ENCODE assay signal across 9 cellular contexts in genomic region chr12:108630481-108631207, GRCh38. TPM values are rescaled to one million over a fixed set of nuclear protein-coding genes. Genes with fewer than 3 reads are reported as not detected.
DNase-seq lines count a peak whose midpoint lies in the region; ATAC-seq and TF ChIP-seq lines count a peak whose summit lies in the region.
"Had no signal": no experiment of that assay in that cellular context is flagged by ENCODE, and none has a peak within 500 bp of the region (broad histone marks: within the 10 kb centered on the region; RNA-seq: fewer than 3 reads in every experiment).

No MANE protein-coding gene starts in this region.

- peaks cover 41% of the 10 kb centered on the region for H3K36me3 Mint-ChIP-seq in activated naive CD8-positive, alpha-beta T cell treated with anti-CD3 and anti-CD28 coated beads, Interleukin-2, amount 10 ng/mL, durations not matched to agents 7 days and 5 days
- H3K36me3 Mint-ChIP-seq in mesothelial cell of epicardium = no peaks in the 10 kb centered on the region

- H3K27me3 Mint-ChIP-seq in activated naive CD8-positive, alpha-beta T cell treated with anti-CD3 and anti-CD28 coated beads, Interleukin-2, amount 10 ng/mL, durations not matched to agents 7 days and 5 days = no peaks in the 10 kb centered on the region
- no peaks in the 10 kb centered on the region for H3K27me3 Mint-ChIP-seq in mesothelial cell of epicardium (ENCODE audit: low read depth)

- TF ChIP-seq CTCF in mesothelial cell of epicardium (IDR thresholded peaks at IDR 0.05; ENCODE audit: unreplicated experiment) = no peak

- no peaks in the 10 kb centered on the region for H3K9me3 Mint-ChIP-seq in activated naive CD8-positive, alpha-beta T cell treated with anti-CD3 and anti-CD28 coated beads, Interleukin-2, amount 10 ng/mL, durations not matched to agents 7 days and 5 days
- H3K9me3 Mint-ChIP-seq in mesothelial cell of epicardium = no peaks in the 10 kb centered on the region

- H3K27ac Mint-ChIP-seq in activated naive CD8-positive, alpha-beta T cell treated with anti-CD3 and anti-CD28 coated beads, Interleukin-2, amount 10 ng/mL, durations not matched to agents 7 days and 5 days = peak overlapping the region; percentile 100
- H3K27ac Mint-ChIP-seq in mesothelial cell of epicardium = peak overlapping the region; percentile 94

- POLR2A ChIA-PET in activated naive CD8-positive, alpha-beta T cell treated with anti-CD3 and anti-CD28 coated beads, Interleukin-2, amount 10 ng/mL, durations not matched to agents 7 days and 5 days (lab: Charles Lee) = interaction anchor here (0.6 to 10.8 kb wide), 9 partner anchors 10 to 1365 kb away, joined by 3 to 156 read pairs (median 7); partner anchors contain the start of genes GIT2, ISCU, SART3 and SSH1

- ATAC-seq in activated naive CD8-positive, alpha-beta T cell treated with anti-CD3 and anti-CD28 coated beads, Interleukin-2, amount 10 ng/mL, durations not matched to agents 7 days and 5 days (ENCODE audit: low read depth) = no peak
- ATAC-seq in HG02973 (IDR thresholded peaks at IDR 0.05; ENCODE audit: unreplicated experiment) (no peak), HG02759 (IDR thresholded peaks at IDR 0.05; ENCODE audit: unreplicated experiment) (no peak)

- DNase-seq in AG08395 (ENCODE audit: low spot score) (peak; percentile 86), HUDEP-2 (lab: John Stamatoyannopoulos, UW; ENCODE audit: unreplicated experiment in 76 of 76) (peak in 48 of 76 experiments; percentile 4 to 59 (median 32)), mesothelial cell of epicardium (ENCODE audit: low spot score in 2 of 2, unreplicated experiment in 2 of 2) (no peak), kidney glomerular epithelial cell (lab: John Stamatoyannopoulos, UW) (no peak), NCI-H526 (lab: John Stamatoyannopoulos, UW) (no peak)
- no peak for DNase-seq in activated naive CD8-positive, alpha-beta T cell treated with anti-CD3 and anti-CD28 coated beads, Interleukin-2, amount 10 ng/mL, durations not matched to agents 7 days and 5 days
- DNase-seq: NCI-H2171 had no signal

- peak overlapping the region; percentile 100 for H3K4me3 Mint-ChIP-seq in activated naive CD8-positive, alpha-beta T cell treated with anti-CD3 and anti-CD28 coated beads, Interleukin-2, amount 10 ng/mL, durations not matched to agents 7 days and 5 days
- H3K4me3 Mint-ChIP-seq in mesothelial cell of epicardium = no peak overlapping the region

- peaks cover 43% of the 10 kb centered on the region for H3K4me1 Mint-ChIP-seq in activated naive CD8-positive, alpha-beta T cell treated with anti-CD3 and anti-CD28 coated beads, Interleukin-2, amount 10 ng/mL, durations not matched to agents 7 days and 5 days
- H3K4me1 Mint-ChIP-seq in mesothelial cell of epicardium = peaks cover 33% of the 10 kb centered on the region

RNA-seq across cellular contexts. Expression of gene SELPLG, which starts 3.0 kb away (rescaled TPM):
- total RNA-seq in activated naive CD8-positive, alpha-beta T cell treated with anti-CD3 and anti-CD28 coated beads, Interleukin-2, amount 10 ng/mL, durations not matched to agents 7 days and 5 days = 100 to 1,000 TPM; 159 to 163 TPM
- total RNA-seq in mesothelial cell of epicardium = 0.33 to 0.47 TPM in 2 of 3 replicates, not detected in the other

RNA-seq across cellular contexts. Expression of gene TMEM119, which starts 32.8 kb away (rescaled TPM):
- total RNA-seq in activated naive CD8-positive, alpha-beta T cell treated with anti-CD3 and anti-CD28 coated beads, Interleukin-2, amount 10 ng/mL, durations not matched to agents 7 days and 5 days = under 1 TPM; 0.11 to 0.48 TPM
- 37.6 to 43.2 TPM (median 41.2 TPM) in 3 replicates for total RNA-seq in mesothelial cell of epicardium

Comparison
In these comparisons a context has a peak if more than half of its experiments do, and no peak if none do; other contexts are left out.
1. DNase-seq: peak in AG08395 (single experiment) and HUDEP-2 (48 of 76); none in activated naive CD8-positive, alpha-beta T cell treated with anti-CD3 and anti-CD28 coated beads, Interleukin-2, amount 10 ng/mL, durations not matched to agents 7 days and 5 days (single experiment), mesothelial cell of epicardium (0 of 2), kidney glomerular epithelial cell (single experiment) and NCI-H526 (0 of 2).
2. RNA of gene SELPLG, which starts 3.0 kb away (total RNA-seq): 159 to 163 TPM in activated naive CD8-positive, alpha-beta T cell treated with anti-CD3 and anti-CD28 coated beads, Interleukin-2, amount 10 ng/mL, durations not matched to agents 7 days and 5 days; 0.33 to 0.47 TPM in mesothelial cell of epicardium; every median in the first group is over 100 times any median in the second.
3. RNA of gene TMEM119, which starts 32.8 kb away (total RNA-seq): 37.6 to 43.2 TPM in mesothelial cell of epicardium; 0.11 to 0.48 TPM in activated naive CD8-positive, alpha-beta T cell treated with anti-CD3 and anti-CD28 coated beads, Interleukin-2, amount 10 ng/mL, durations not matched to agents 7 days and 5 days; every median in the first group is over 10 times any median in the second.